11 cellular contexts compared by ENCODE assay signal in genomic region chr22:43293259-43293658, GRCh38. TPM values are rescaled to one million over a fixed set of nuclear protein-coding genes. Genes with fewer than 3 reads are reported as not detected.
DNase-seq lines count a peak whose midpoint lies in the region; ATAC-seq and TF ChIP-seq lines count a peak whose summit lies in the region.
"Had no signal": no experiment of that assay in that cellular context is flagged by ENCODE, and none has a peak within 500 bp of the region (broad histone marks: within the 10 kb centered on the region; RNA-seq: fewer than 3 reads in every experiment).

No MANE protein-coding gene starts in this region.

- peaks cover 11% of the 10 kb centered on the region for H3K27me3 Mint-ChIP-seq in osteocyte (ENCODE audit: unreplicated experiment)
- H3K27me3 Mint-ChIP-seq: activated naive CD8-positive, alpha-beta T cell had no signal

- H3K4me1 Mint-ChIP-seq in osteocyte (ENCODE audit: unreplicated experiment): peaks cover 31% of the 10 kb centered on the region

- peak; percentile 49 for DNase-seq in BE2C
- peak; percentile 45 for DNase-seq in M059J (ENCODE audit: low read depth)
- peak; percentile 17 for DNase-seq in prostate gland (ENCODE audit: low spot score)
- no peak for DNase-seq in osteocyte (ENCODE audit: extremely low spot score, unreplicated experiment)
- DNase-seq in left lung: no peak
- DNase-seq in NCI-H2107 (lab: John Stamatoyannopoulos, UW): no peak
- DNase-seq: foreskin keratinocyte, left cardiac atrium had no signal

- H3K4me3 Mint-ChIP-seq in osteocyte (ENCODE audit: unreplicated experiment): no peak overlapping the region
- H3K4me3 Mint-ChIP-seq: activated naive CD8-positive, alpha-beta T cell had no signal

- no peaks in the 10 kb centered on the region for H3K27me3 ChIP-seq in BE2C
- H3K27me3 ChIP-seq in prostate gland (replicated peaks; ENCODE audit: insufficient read depth): no peaks in the 10 kb centered on the region
- no peaks in the 10 kb centered on the region for H3K27me3 ChIP-seq in left lung

- 66% methylated on average over 17 of the region's 17 CpGs for WGBS in prostate gland

- intact Hi-C loops in prostate gland (cut with DNase I) (no loop called here), left lung (cut with DNase I) (no loop called here)

- H3K4me1 ChIP-seq in BE2C (peaks cover 84% of the 10 kb centered on the region), prostate gland (replicated peaks) (peaks cover 26% of the 10 kb centered on the region), left lung (peaks cover 14 to 44% of the 10 kb centered on the region in 2 donors)
- H3K4me1 ChIP-seq: foreskin keratinocyte had no signal

- no peak overlapping the region for H3K27ac Mint-ChIP-seq in osteocyte (ENCODE audit: unreplicated experiment)
- H3K27ac Mint-ChIP-seq: activated naive CD8-positive, alpha-beta T cell had no signal

- H3K36me3 ChIP-seq in BE2C (no peaks in the 10 kb centered on the region), prostate gland (no peaks in the 10 kb centered on the region), left lung (no peaks in the 10 kb centered on the region)

- H3K9me3 ChIP-seq in BE2C: no peaks in the 10 kb centered on the region
- H3K9me3 ChIP-seq in prostate gland: no peaks in the 10 kb centered on the region
- H3K9me3 ChIP-seq in left lung: no peaks in the 10 kb centered on the region

- H3K9me3 Mint-ChIP-seq in osteocyte (ENCODE audit: unreplicated experiment): no peaks in the 10 kb centered on the region

- H3K27ac ChIP-seq in prostate gland (peak overlapping the region; percentile 57 to 67), left lung (peak overlapping the region in 1 of 2 donors; percentile 50)
- H3K27ac ChIP-seq: foreskin keratinocyte had no signal

- H3K4me3 ChIP-seq in BE2C (ENCODE audit: low read depth, low read length) (no peak overlapping the region), prostate gland (no peak overlapping the region), left lung (no peak overlapping the region)

- TF ChIP-seq CTCF in BE2C (IDR thresholded peaks at IDR 0.05; ENCODE audit: low read depth, low read length) (no peak), prostate gland (IDR thresholded peaks at IDR 0.05) (no peak), osteocyte (IDR thresholded peaks at IDR 0.05) (no peak), left lung (IDR thresholded peaks at IDR 0.05) (no peak)

- no peaks in the 10 kb centered on the region for H3K36me3 Mint-ChIP-seq in osteocyte (ENCODE audit: unreplicated experiment)
- H3K36me3 Mint-ChIP-seq: activated naive CD8-positive, alpha-beta T cell had no signal

- no peak for TF ChIP-seq POLR2A in prostate gland (IDR thresholded peaks at IDR 0.05)

- ATAC-seq in esophagus mucosa: peak; percentile 46
- no peak for ATAC-seq in left lung
- ATAC-seq in HG02798 (IDR thresholded peaks at IDR 0.05; ENCODE audit: poor library complexity, unreplicated experiment): no peak
- ATAC-seq: foreskin keratinocyte, left cardiac atrium had no signal

RNA-seq across cellular contexts. Expression of gene SCUBE1, which starts 49.9 kb away (rescaled TPM):
- 4.3 TPM for polyA plus RNA-seq in BE2C (2012; ENCODE audit: insufficient read depth, insufficient read length, low read depth)
- total RNA-seq in M059J (2014; rRNA removed; shearing (Covaris generic)): 11.5 and 17.4 TPM in 2 replicates
- total RNA-seq in esophagus mucosa: 0.80 TPM
- total RNA-seq in prostate gland: 10 to 100 TPM in 1 of 2 donors, under 1 TPM in 1; 0.68 to 23.5 TPM
- 0.68 and 0.91 TPM in 2 replicates for total RNA-seq in osteocyte
- total RNA-seq in left lung: 1 to 10 TPM; 4.6 to 5.0 TPM
- total RNA-seq: foreskin keratinocyte had no signal
- polyA plus RNA-seq: foreskin keratinocyte had no signal

Comparison
In these comparisons a context has a peak if more than half of its experiments do, and no peak if none do; other contexts are left out.
1. DNase-seq: peak in BE2C (single experiment), M059J (single experiment) and prostate gland (single experiment); none in osteocyte (single experiment), left lung (0 of 2) and NCI-H2107 (single experiment).